Comparison of ENCODE assay signal across 20 cellular contexts in the genomic region with DNA sequence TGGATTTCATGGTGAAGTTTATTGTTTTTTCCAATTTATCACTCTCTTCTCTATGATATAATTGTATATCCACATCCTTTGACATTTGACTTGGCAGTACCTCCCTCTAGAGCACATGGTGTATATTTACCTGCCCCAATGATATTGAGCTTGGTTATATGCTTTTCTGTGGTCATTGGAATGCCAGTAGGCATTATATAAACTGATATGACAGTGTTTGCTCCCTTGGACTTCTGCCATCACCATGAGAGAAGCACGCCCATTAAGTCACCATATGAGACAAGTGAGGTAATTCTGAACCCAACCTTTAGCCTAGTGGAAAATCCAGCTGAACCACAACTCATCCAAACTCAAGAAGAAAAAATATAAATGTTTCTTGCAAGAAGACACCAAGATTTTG.
A peak's percentile ranks its signal among the peaks of the same experiment; 100 is the strongest.
DNase-seq lines count a peak whose midpoint lies in the region; ATAC-seq, FAIRE-seq and TF ChIP-seq lines count a peak whose summit lies in the region.
"Had no signal": no experiment of that assay in that cellular context is flagged by ENCODE, and none has a peak within 500 bp of the region (broad histone marks: within the 10 kb centered on the region; RNA-seq: fewer than 3 reads in every experiment).

No MANE protein-coding gene starts in this region.

- WGBS in small intestine, 3 donors: 5 to 55% (median 7%) methylated on average over 1 of the region's 1 CpG

- TF ChIP-seq CTCF in chondrocyte (IDR thresholded peaks at IDR 0.05): no peak

- H3K9me3 ChIP-seq in small intestine (ENCODE audit: control insufficient read depth, low read depth): no peaks in the 10 kb centered on the region
- H3K9me3 ChIP-seq: A549, MG63 had no signal

- H3K27me3 Mint-ChIP-seq in chondrocyte (ENCODE audit: low read depth): no peaks in the 10 kb centered on the region
- H3K27me3 Mint-ChIP-seq in activated naive CD4-positive, alpha-beta T cell treated with anti-CD3 and anti-CD28 coated beads, Interleukin-2, amount 10 ng/mL, durations not matched to agents 7 days and 5 days: no peaks in the 10 kb centered on the region

- H3K27ac ChIP-seq in small intestine (ENCODE audit: low read depth in 1 of 2, low read length in 1 of 2): no peak overlapping the region
- H3K27ac ChIP-seq: A549, RWPE1, SK-N-MC had no signal

- H3K4me3 Mint-ChIP-seq in chondrocyte (ENCODE audit: unreplicated experiment): no peak overlapping the region
- no peak overlapping the region for H3K4me3 Mint-ChIP-seq in activated naive CD4-positive, alpha-beta T cell treated with anti-CD3 and anti-CD28 coated beads, Interleukin-2, amount 10 ng/mL, durations not matched to agents 7 days and 5 days
- H3K4me3 Mint-ChIP-seq: CD14-positive monocyte had no signal

- H3K27me3 ChIP-seq in small intestine (ENCODE audit: control insufficient read depth in 2 of 2, insufficient read depth in 2 of 2, low read length in 2 of 2): no peaks in the 10 kb centered on the region
- H3K27me3 ChIP-seq: MG63 had no signal

- CTCF ChIA-PET in activated naive CD4-positive, alpha-beta T cell treated with anti-CD3 and anti-CD28 coated beads, Interleukin-2, amount 10 ng/mL, durations not matched to agents 7 days and 5 days (lab: Charles Lee): no interaction called here

- H3K4me1 ChIP-seq in small intestine (ENCODE audit: control insufficient read depth in 2 of 2, insufficient read depth in 1 of 2, low read depth in 1 of 2, low read length in 1 of 2): no peaks in the 10 kb centered on the region
- H3K4me1 ChIP-seq: A549 had no signal

- H3K4me3 ChIP-seq in small intestine (ENCODE audit: low read depth in 1 of 2, low read length in 2 of 2): no peak overlapping the region
- H3K4me3 ChIP-seq: A549, MG63, SK-N-MC had no signal

- ATAC-seq in HG03469 (IDR thresholded peaks at IDR 0.05; ENCODE audit: unreplicated experiment): no peak
- ATAC-seq: A549 had no signal

- DNase-seq in NCI-H146 (lab: John Stamatoyannopoulos, UW): peak; percentile 5
- no peak for DNase-seq in NCI-H146 treated with DMSO at 0.1 percent for 48 hours (lab: John Stamatoyannopoulos, UW; ENCODE audit: unreplicated experiment)
- peak; percentile 78 for DNase-seq in NCI-H2029 treated with DMSO at 0.1 percent for 48 hours (lab: John Stamatoyannopoulos, UW)
- peak; percentile 45 to 48 for DNase-seq in SHP77 (lab: John Stamatoyannopoulos, UW)
- peak; percentile 24 for DNase-seq in small intestine
- no peak for DNase-seq in chondrocyte (ENCODE audit: low spot score)
- no peak for DNase-seq in activated naive CD4-positive, alpha-beta T cell treated with anti-CD3 and anti-CD28 coated beads, Interleukin-2, amount 10 ng/mL, durations not matched to agents 7 days and 5 days
- DNase-seq: COR-L47, DND-41, GF-D8, GOT3, KG1, MG63, NCI-H1417 treated with DMSO at 0.1 percent for 48 hours, NCI-H446 treated with DMSO at 0.1 percent for 48 hours had no signal

- H3K27ac Mint-ChIP-seq in chondrocyte (ENCODE audit: unreplicated experiment): no peak overlapping the region
- H3K27ac Mint-ChIP-seq in activated naive CD4-positive, alpha-beta T cell treated with anti-CD3 and anti-CD28 coated beads, Interleukin-2, amount 10 ng/mL, durations not matched to agents 7 days and 5 days: no peak overlapping the region
- H3K27ac Mint-ChIP-seq: CD14-positive monocyte had no signal

- no peaks in the 10 kb centered on the region for H3K36me3 ChIP-seq in small intestine (ENCODE audit: control insufficient read depth in 2 of 2, insufficient read depth in 2 of 2, low read length in 2 of 2)
- H3K36me3 ChIP-seq: MG63 had no signal

- no peaks in the 10 kb centered on the region for H3K36me3 Mint-ChIP-seq in chondrocyte (ENCODE audit: low read depth)
- no peaks in the 10 kb centered on the region for H3K36me3 Mint-ChIP-seq in activated naive CD4-positive, alpha-beta T cell treated with anti-CD3 and anti-CD28 coated beads, Interleukin-2, amount 10 ng/mL, durations not matched to agents 7 days and 5 days
- H3K36me3 Mint-ChIP-seq: CD14-positive monocyte had no signal

- no peaks in the 10 kb centered on the region for H3K9me3 Mint-ChIP-seq in chondrocyte (ENCODE audit: low read depth)
- H3K9me3 Mint-ChIP-seq in activated naive CD4-positive, alpha-beta T cell treated with anti-CD3 and anti-CD28 coated beads, Interleukin-2, amount 10 ng/mL, durations not matched to agents 7 days and 5 days: peaks cover 13% of the 10 kb centered on the region

- no peak for FAIRE-seq in small intestine (lab: Jason Lieb, UNC)
- FAIRE-seq: A549 had no signal

- H3K4me1 Mint-ChIP-seq in chondrocyte (ENCODE audit: low read depth): no peaks in the 10 kb centered on the region
- no peaks in the 10 kb centered on the region for H3K4me1 Mint-ChIP-seq in activated naive CD4-positive, alpha-beta T cell treated with anti-CD3 and anti-CD28 coated beads, Interleukin-2, amount 10 ng/mL, durations not matched to agents 7 days and 5 days
- H3K4me1 Mint-ChIP-seq: CD14-positive monocyte had no signal

Comparison
In these comparisons a context has a peak if more than half of its experiments do, and no peak if none do; other contexts are left out.
1. DNase-seq: peak in NCI-H146 (single experiment), NCI-H2029 treated with DMSO at 0.1 percent for 48 hours (single experiment), SHP77 (2 of 2) and small intestine (single experiment); none in NCI-H146 treated with DMSO at 0.1 percent for 48 hours (single experiment), chondrocyte (single experiment) and activated naive CD4-positive, alpha-beta T cell treated with anti-CD3 and anti-CD28 coated beads, Interleukin-2, amount 10 ng/mL, durations not matched to agents 7 days and 5 days (single experiment).